In the genomic region with DNA sequence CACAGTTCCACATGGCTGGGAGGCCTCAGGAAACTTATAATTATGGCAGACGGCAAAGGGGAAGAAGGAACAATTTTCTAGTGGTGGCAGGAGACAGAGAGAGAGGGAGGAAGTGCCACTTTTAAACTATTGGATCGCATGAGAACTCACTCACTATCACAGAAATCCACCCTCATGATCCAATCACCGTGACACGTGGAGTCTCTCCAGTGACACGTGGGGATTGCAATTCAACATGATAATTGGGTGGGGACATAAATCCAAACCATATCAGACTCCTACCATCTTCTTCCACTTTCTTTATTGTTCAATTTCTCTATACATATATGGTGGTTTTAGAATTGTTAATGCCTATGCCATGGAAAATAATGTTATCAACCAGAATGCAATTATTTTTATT, we compare ENCODE assay signal across 1 cellular context.
TF ChIP-seq lines count a peak whose summit lies in the region.

No MANE protein-coding gene starts in this region.

TF ChIP-seq in HepG2, 621 proteins besides CTCF, POLR2A, EP300 and RAD21 (continued from another document):
- TF ChIP-seq, protein P1, sequence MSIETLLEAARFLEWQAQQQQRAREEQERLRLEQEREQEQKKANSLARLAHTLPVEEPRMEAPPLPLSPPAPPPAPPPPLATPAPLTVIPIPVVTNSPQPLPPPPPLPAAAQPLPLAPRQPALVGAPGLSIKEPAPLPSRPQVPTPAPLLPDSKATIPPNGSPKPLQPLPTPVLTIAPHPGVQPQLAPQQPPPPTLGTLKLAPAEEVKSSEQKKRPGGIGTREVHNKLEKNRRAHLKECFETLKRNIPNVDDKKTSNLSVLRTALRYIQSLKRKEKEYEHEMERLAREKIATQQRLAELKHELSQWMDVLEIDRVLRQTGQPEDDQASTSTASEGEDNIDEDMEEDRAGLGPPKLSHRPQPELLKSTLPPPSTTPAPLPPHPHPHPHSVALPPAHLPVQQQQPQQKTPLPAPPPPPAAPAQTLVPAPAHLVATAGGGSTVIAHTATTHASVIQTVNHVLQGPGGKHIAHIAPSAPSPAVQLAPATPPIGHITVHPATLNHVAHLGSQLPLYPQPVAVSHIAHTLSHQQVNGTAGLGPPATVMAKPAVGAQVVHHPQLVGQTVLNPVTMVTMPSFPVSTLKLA (IDR thresholded peaks at IDR 0.05) = peak; percentile 100
- no peak for TF ChIP-seq FOXJ3 (CRISPR knock-in tag; IDR thresholded peaks at IDR 0.05; ENCODE audit: borderline replicate concordance)
- no peak for TF ChIP-seq CBX1 (IDR thresholded peaks at IDR 0.05; ENCODE audit: low read depth)
- no peak for TF ChIP-seq ZNF772 (CRISPR knock-in tag; IDR thresholded peaks at IDR 0.05)
- no peak for TF ChIP-seq SALL1 (CRISPR knock-in tag; IDR thresholded peaks at IDR 0.05)
